9 cellular contexts compared by ENCODE assay signal in genomic region chr14:75247286-75247922, GRCh38. TPM values are rescaled to one million over a fixed set of nuclear protein-coding genes. Genes with fewer than 3 reads are reported as not detected.
DNase-seq lines count a peak whose midpoint lies in the region; ATAC-seq and TF ChIP-seq lines count a peak whose summit lies in the region.
"Had no signal": no experiment of that assay in that cellular context is flagged by ENCODE, and none has a peak within 500 bp of the region (broad histone marks: within the 10 kb centered on the region; RNA-seq: fewer than 3 reads in every experiment).

No MANE protein-coding gene starts in this region.

- H3K27ac ChIP-seq in CD4-positive, alpha-beta T cell (ENCODE audit: low read depth, low read length) = peak overlapping the region; percentile 69
- H3K27ac ChIP-seq in left lung = no peak overlapping the region
- H3K27ac ChIP-seq: SJSA1 had no signal

- peak overlapping the region; percentile 87 for H3K27ac Mint-ChIP-seq in CD4-positive, alpha-beta T cell
- H3K27ac Mint-ChIP-seq in activated naive CD4-positive, alpha-beta T cell treated with anti-CD3 and anti-CD28 coated beads, Interleukin-2, amount 10 ng/mL, durations not matched to agents 7 days and 5 days = peak overlapping the region; percentile 13

- CTCF ChIA-PET in CD4-positive, alpha-beta T cell (lab: Charles Lee) = interaction anchor here (1.4 to 4.5 kb wide), 4 partner anchors 8 to 48 kb away, joined by 4 to 28 read pairs (median 8); no protein-coding TSS in a partner anchor
- CTCF ChIA-PET in activated naive CD4-positive, alpha-beta T cell treated with anti-CD3 and anti-CD28 coated beads, Interleukin-2, amount 10 ng/mL, durations not matched to agents 7 days and 5 days (lab: Charles Lee) = interaction anchor here (1.1 to 1.4 kb wide), 3 partner anchors 11 to 102 kb away, joined by 3 read pairs; no protein-coding TSS in a partner anchor

- no peak for TF ChIP-seq CTCF in CD4-positive, alpha-beta T cell (IDR thresholded peaks at IDR 0.05)
- TF ChIP-seq CTCF in left lung (IDR thresholded peaks at IDR 0.05) = no peak

- H3K4me3 Mint-ChIP-seq in CD4-positive, alpha-beta T cell = peak overlapping the region; percentile 74
- H3K4me3 Mint-ChIP-seq in activated naive CD4-positive, alpha-beta T cell treated with anti-CD3 and anti-CD28 coated beads, Interleukin-2, amount 10 ng/mL, durations not matched to agents 7 days and 5 days = peak overlapping the region; percentile 21

- no peaks in the 10 kb centered on the region for H3K36me3 Mint-ChIP-seq in CD4-positive, alpha-beta T cell (ENCODE audit: low read depth)
- H3K36me3 Mint-ChIP-seq in activated naive CD4-positive, alpha-beta T cell treated with anti-CD3 and anti-CD28 coated beads, Interleukin-2, amount 10 ng/mL, durations not matched to agents 7 days and 5 days = no peaks in the 10 kb centered on the region

- intact Hi-C loops in CD4-positive, alpha-beta T cell (cut with DNase I, micrococcal nuclease) = loop anchor here (2.0 to 5.0 kb wide), 2 partner anchors 15 to 90 kb away; no protein-coding TSS in a partner anchor
- intact Hi-C loops in left lung (cut with DNase I) = no loop called here

- no peak overlapping the region for H3K4me3 ChIP-seq in left lung
- H3K4me3 ChIP-seq: SJSA1 had no signal

- H3K9me3 ChIP-seq in CD4-positive, alpha-beta T cell (ENCODE audit: control insufficient read depth, low read length) = no peaks in the 10 kb centered on the region
- no peaks in the 10 kb centered on the region for H3K9me3 ChIP-seq in left lung
- H3K9me3 ChIP-seq: SJSA1 had no signal

- no peaks in the 10 kb centered on the region for H3K27me3 Mint-ChIP-seq in CD4-positive, alpha-beta T cell
- H3K27me3 Mint-ChIP-seq in activated naive CD4-positive, alpha-beta T cell treated with anti-CD3 and anti-CD28 coated beads, Interleukin-2, amount 10 ng/mL, durations not matched to agents 7 days and 5 days = peaks cover 41% of the 10 kb centered on the region

- peak; percentile 50 for ATAC-seq in CD4-positive, alpha-beta T cell (ENCODE audit: poor library complexity)
- ATAC-seq in HG02981 (IDR thresholded peaks at IDR 0.05; ENCODE audit: unreplicated experiment) = no peak
- no peak for ATAC-seq in GM18907 (IDR thresholded peaks at IDR 0.05; ENCODE audit: unreplicated experiment)
- ATAC-seq in left lung = no peak

- no peaks in the 10 kb centered on the region for H3K27me3 ChIP-seq in CD4-positive, alpha-beta T cell (ENCODE audit: control insufficient read depth, insufficient read depth, low read length)
- H3K27me3 ChIP-seq in left lung = no peaks in the 10 kb centered on the region
- H3K27me3 ChIP-seq: SJSA1 had no signal

- H3K36me3 ChIP-seq in left lung = no peaks in the 10 kb centered on the region
- H3K36me3 ChIP-seq: SJSA1 had no signal

- no peaks in the 10 kb centered on the region for H3K9me3 Mint-ChIP-seq in CD4-positive, alpha-beta T cell
- no peaks in the 10 kb centered on the region for H3K9me3 Mint-ChIP-seq in activated naive CD4-positive, alpha-beta T cell treated with anti-CD3 and anti-CD28 coated beads, Interleukin-2, amount 10 ng/mL, durations not matched to agents 7 days and 5 days

- peaks cover 0 to 4% of the 10 kb centered on the region in 2 donors for H3K4me1 ChIP-seq in left lung
- H3K4me1 ChIP-seq: SJSA1 had no signal

- H3K4me1 Mint-ChIP-seq in CD4-positive, alpha-beta T cell (ENCODE audit: low read depth) = peaks cover 71% of the 10 kb centered on the region
- peaks cover 56% of the 10 kb centered on the region for H3K4me1 Mint-ChIP-seq in activated naive CD4-positive, alpha-beta T cell treated with anti-CD3 and anti-CD28 coated beads, Interleukin-2, amount 10 ng/mL, durations not matched to agents 7 days and 5 days

- peak; percentile 26 to 77 (median 48) for DNase-seq in CD4-positive, alpha-beta T cell
- DNase-seq in T-helper 22 cell (ENCODE audit: low read depth) (peak; percentile 63), left lung (no peak), DMS 273 (lab: John Stamatoyannopoulos, UW; ENCODE audit: unreplicated experiment) (no peak)
- DNase-seq in activated naive CD4-positive, alpha-beta T cell treated with anti-CD3 and anti-CD28 coated beads, Interleukin-2, amount 10 ng/mL, durations not matched to agents 7 days and 5 days = peak; percentile 78
- DNase-seq in stimulated activated CD4-positive, alpha-beta T cell treated with anti-CD3 and anti-CD28 coated beads, Interleukin-15, amount 100 ng/mL, for 48 hours (ENCODE audit: low read depth in 2 of 2) = peak; percentile 60 to 64

- POLR2A ChIA-PET in CD4-positive, alpha-beta T cell (lab: Charles Lee) = interaction anchor here (0.6 to 5.1 kb wide), 21 partner anchors 9 to 413 kb away, joined by 3 to 69 read pairs (median 3); partner anchors contain the start of genes ERG28, FOS, NEK9 and ZC2HC1C

RNA-seq across cellular contexts. Expression of gene FOS, which starts 31.2 kb away (rescaled TPM):
- 1,000 to 10,000 TPM; 1,565 to 1,685 TPM for total RNA-seq in CD4-positive, alpha-beta T cell
- 100 to 1,000 TPM in 1 of 2 donors, 10 to 100 TPM in 1; 92.2 to 264 TPM for total RNA-seq in left lung

Comparison
In these comparisons a context has a peak if more than half of its experiments do, and no peak if none do; other contexts are left out.
1. DNase-seq: peak in CD4-positive, alpha-beta T cell (10 of 10), T-helper 22 cell (single experiment), activated naive CD4-positive, alpha-beta T cell treated with anti-CD3 and anti-CD28 coated beads, Interleukin-2, amount 10 ng/mL, durations not matched to agents 7 days and 5 days (single experiment) and stimulated activated CD4-positive, alpha-beta T cell treated with anti-CD3 and anti-CD28 coated beads, Interleukin-15, amount 100 ng/mL, for 48 hours (2 of 2); none in left lung (0 of 2) and DMS 273 (single experiment).
2. RNA of gene FOS, which starts 31.2 kb away (total RNA-seq): 1,565 to 1,685 TPM in CD4-positive, alpha-beta T cell; 92.2 to 264 TPM in left lung; every median in the first group is over 4 times any median in the second.
3. intact Hi-C loops: an anchor here in CD4-positive, alpha-beta T cell (2.0 to 5.0 kb wide); none called in left lung.